9 cellular contexts compared by ENCODE assay signal in genomic region chr10:70174058-70174741, GRCh38. TPM values are rescaled to one million over a fixed set of nuclear protein-coding genes. Genes with fewer than 3 reads are reported as not detected.
A peak's percentile ranks its signal among the peaks of the same experiment; 100 is the strongest.
DNase-seq lines count a peak whose midpoint lies in the region; ATAC-seq and TF ChIP-seq lines count a peak whose summit lies in the region.
"Had no signal": no experiment of that assay in that cellular context is flagged by ENCODE, and none has a peak within 500 bp of the region (broad histone marks: within the 10 kb centered on the region; RNA-seq: fewer than 3 reads in every experiment).

No MANE protein-coding gene starts in this region.

- H3K4me1 ChIP-seq in liver (ENCODE audit: control insufficient read depth in 4 of 4, insufficient read depth in 4 of 4, low read length in 3 of 4) = peaks cover 1 to 14% (median 3%) of the 10 kb centered on the region in 4 donors

- no peak for ATAC-seq in HG03460 (IDR thresholded peaks at IDR 0.05; ENCODE audit: unreplicated experiment)
- ATAC-seq: heart left ventricle had no signal

- H3K4me3 ChIP-seq in liver (ENCODE audit: low read depth in 1 of 3, low read length in 3 of 3) = no peak overlapping the region
- H3K4me3 ChIP-seq: heart left ventricle had no signal

- no peaks in the 10 kb centered on the region for H3K36me3 Mint-ChIP-seq in IgD-negative memory B cell

- H3K27me3 Mint-ChIP-seq in IgD-negative memory B cell = no peaks in the 10 kb centered on the region

- H3K27ac Mint-ChIP-seq in IgD-negative memory B cell = peak overlapping the region in 2 of 3 donors; percentile 76 to 82

- 61% methylated on average over 4 of the region's 4 CpGs for WGBS in liver

- no peaks in the 10 kb centered on the region for H3K27me3 ChIP-seq in liver (ENCODE audit: control insufficient read depth in 4 of 4, insufficient read depth in 4 of 4, low read length in 3 of 4)
- H3K27me3 ChIP-seq: heart left ventricle had no signal

- H3K4me3 Mint-ChIP-seq in IgD-negative memory B cell = peak overlapping the region in 1 of 4 donors; percentile 41

- no peaks in the 10 kb centered on the region for H3K9me3 Mint-ChIP-seq in IgD-negative memory B cell

- no peak for TF ChIP-seq RAD21 in liver (IDR thresholded peaks at IDR 0.05)

- DNase-seq in Ammon's horn (ENCODE audit: low spot score) (peak; percentile 39), NCI-H774 (lab: John Stamatoyannopoulos, UW) (no peak), islet precursor cell (no peak), COLO668 (lab: John Stamatoyannopoulos, UW; ENCODE audit: unreplicated experiment) (no peak)
- DNase-seq in activated T-cell treated with anti-CD3 and anti-CD28 coated beads, Interleukin-2, amount 50 U/mL, for 48 hours = peak; percentile 42 to 49

- peak overlapping the region in 1 of 2 donors; percentile 41 for H3K27ac ChIP-seq in liver (ENCODE audit: low read depth in 1 of 2, low read length in 2 of 2)

- H3K36me3 ChIP-seq in liver (ENCODE audit: control insufficient read depth in 4 of 4, insufficient read depth in 3 of 4, low read depth in 1 of 4, low read length in 3 of 4) = no peaks in the 10 kb centered on the region
- H3K36me3 ChIP-seq: heart left ventricle had no signal

- peaks cover 5 to 15% (median 14%) of the 10 kb centered on the region in 3 donors for H3K4me1 Mint-ChIP-seq in IgD-negative memory B cell

- no peak overlapping the region for H3K9ac ChIP-seq in liver (ENCODE audit: low read depth in 1 of 2, low read length in 2 of 2)

- no peak for TF ChIP-seq CTCF in liver (IDR thresholded peaks at IDR 0.05; ENCODE audit: low read depth, low read length, missing input control)

- no peaks in the 10 kb centered on the region for H3K9me3 ChIP-seq in liver (ENCODE audit: control insufficient read depth in 4 of 4, low read length in 3 of 4)

TF ChIP-seq in liver, 16 proteins besides CTCF, POLR2A, EP300 and RAD21:
- TF ChIP-seq GABPA (IDR thresholded peaks at IDR 0.05 in 1 of 2, conservative IDR thresholded peaks at IDR 0.05 in 1 of 2) (peak; percentile 27 to 44), MAX (IDR thresholded peaks at IDR 0.05) (no peak)
TF ChIP-seq in liver: peak in this region for 1.

RNA-seq across cellular contexts. Expression of gene SAR1A, which starts 3.9 kb away (rescaled TPM):
- 7.2 TPM for polyA plus RNA-seq in IgD-negative memory B cell
- 10 to 100 TPM; 58.0 to 58.4 TPM for total RNA-seq in liver
- 10 to 100 TPM; 34.9 to 45.2 TPM for polyA plus RNA-seq in liver

RNA-seq across cellular contexts. Expression of gene TYSND1, which starts 27.7 kb away (rescaled TPM):
- polyA plus RNA-seq in IgD-negative memory B cell (21.0 TPM), liver (1 to 10 TPM; 3.9 to 4.9 TPM)
- total RNA-seq in liver = 10 to 100 TPM in 1 of 2 donors, 1 to 10 TPM in 1; 9.5 to 11.3 TPM

RNA-seq across cellular contexts. Expression of gene AIFM2, which starts 41.6 kb away (rescaled TPM):
- polyA plus RNA-seq in IgD-negative memory B cell (4.0 TPM), liver (10 to 100 TPM in 1 of 2 donors, 1 to 10 TPM in 1; 9.8 to 20.3 TPM)
- total RNA-seq in liver = 1 to 10 TPM; 5.0 to 9.5 TPM

RNA-seq across cellular contexts. Expression of gene PPA1, which starts 59.0 kb away (rescaled TPM):
- polyA plus RNA-seq in IgD-negative memory B cell (76.4 TPM), liver (100 to 1,000 TPM; 107 to 111 TPM)
- 10 to 100 TPM; 91.1 to 92.0 TPM for total RNA-seq in liver

Comparison
In these comparisons a context has a peak if more than half of its experiments do, and no peak if none do; other contexts are left out.
1. DNase-seq: peak in Ammon's horn (single experiment) and activated T-cell treated with anti-CD3 and anti-CD28 coated beads, Interleukin-2, amount 50 U/mL, for 48 hours (2 of 2); none in NCI-H774 (single experiment), islet precursor cell (single experiment) and COLO668 (single experiment).